Comparison of ENCODE assay signal across 8 cellular contexts in genomic region chr2:192162392-192163042, GRCh38. TPM values are rescaled to one million over a fixed set of nuclear protein-coding genes. Genes with fewer than 3 reads are reported as not detected.
DNase-seq lines count a peak whose midpoint lies in the region; ATAC-seq and TF ChIP-seq lines count a peak whose summit lies in the region.

No MANE protein-coding gene starts in this region.

- no peaks in the 10 kb centered on the region for H3K9me1 ChIP-seq in IMR-90 (ENCODE audit: insufficient read depth, low read length)

- peak overlapping the region; percentile 39; the same call in 1 of the 2 replicates for H4K5ac ChIP-seq in IMR-90 (ENCODE audit: low read depth, low read length)

- H3K79me1 ChIP-seq in IMR-90 (ENCODE audit: low read depth in 1 of 2, low read length in 2 of 2) = no peaks in the 10 kb centered on the region

- H2AFZ ChIP-seq in IMR-90 (replicated peaks; ENCODE audit: low read length, poor library complexity) = no peak overlapping the region

- no CpG with 5 or more reads among the region's 4 CpGs for WGBS in IMR-90 (ENCODE audit: extremely low coverage in 2 of 2, insufficient read length in 1 of 2), 2 experiments

- BruUV-seq in IMR-90 (replicated peaks; lab: Mats Ljungman, UMichigan) = no TSS peak

- H3K4me1 ChIP-seq in IMR-90 (ENCODE audit: control insufficient read depth, insufficient read depth, low read length) (no peaks in the 10 kb centered on the region), RWPE2 (ENCODE audit: insufficient read depth, poor library complexity, severe bottlenecking) (no peaks in the 10 kb centered on the region)

- no peak overlapping the region for H2BK15ac ChIP-seq in IMR-90 (ENCODE audit: low read depth, low read length)

- no peak overlapping the region for H3K4ac ChIP-seq in IMR-90 (ENCODE audit: low read depth, low read length)

- H4K20me1 ChIP-seq in IMR-90 (ENCODE audit: insufficient read depth, low read length) = no peaks in the 10 kb centered on the region

- peak; percentile 95 for TF ChIP-seq RAD21 in IMR-90 (IDR thresholded peaks at IDR 0.05; ENCODE audit: low read length)

- H3K36me3 ChIP-seq in IMR-90 (ENCODE audit: control insufficient read depth, insufficient read depth, low read length) (no peaks in the 10 kb centered on the region), RWPE2 (ENCODE audit: low read depth) (no peaks in the 10 kb centered on the region)

- H3K18ac ChIP-seq in IMR-90 (ENCODE audit: low read depth, low read length) = no peak overlapping the region

- CTCF ChIA-PET in IMR-90 (lab: Yijun Ruan, JAX) = interaction anchor here (0.6 to 2.1 kb wide), 31 partner anchors 9 to 611 kb away, joined by 3 to 75 read pairs (median 4); partner anchors contain the start of gene CAVIN2

- DNase-seq in D341Med (ENCODE audit: low spot score) (peak; percentile 46), GM20000 (ENCODE audit: low spot score) (peak; percentile 23), IMR-90 (peak; percentile 74), RWPE2 (ENCODE audit: low spot score) (no peak), germinal center (ENCODE audit: low spot score) (peak; percentile 10), pons (ENCODE audit: low spot score) (peak; percentile 82), ureter (ENCODE audit: low spot score) (peak; percentile 74)
- peak; percentile 31 for DNase-seq in activated T-helper 9 cell treated with anti-CD3 and anti-CD28 coated beads, Interleukin-2, amount 50 U/mL, for 16 hours (ENCODE audit: low read depth)

- no peak overlapping the region for H2AK5ac ChIP-seq in IMR-90 (ENCODE audit: low read depth, low read length)

- dilution Hi-C loops in IMR-90 (cut with HindIII; ENCODE audit: low sequenced_read_pairs, unreplicated experiment) = no loop called here

- no peak overlapping the region for H2BK20ac ChIP-seq in IMR-90 (ENCODE audit: low read depth, low read length)

- no peaks in the 10 kb centered on the region for H3K27me3 ChIP-seq in IMR-90 (ENCODE audit: control insufficient read depth, insufficient read depth, low read length)
- no peaks in the 10 kb centered on the region for H3K27me3 ChIP-seq in RWPE2 (ENCODE audit: insufficient read depth, poor library complexity, severe bottlenecking)

- H3K27ac ChIP-seq in IMR-90 (ENCODE audit: insufficient read depth, low read length) (no peak overlapping the region), RWPE2 (ENCODE audit: poor library complexity, severe bottlenecking) (no peak overlapping the region)

- peak overlapping the region; percentile 62; the same call in 1 of the 2 replicates for H3K4me2 ChIP-seq in IMR-90 (ENCODE audit: low read depth, low read length)

- H3K4me3 ChIP-seq in IMR-90 (ENCODE audit: insufficient read depth, low read depth, low read length) = no peak overlapping the region
- H3K4me3 ChIP-seq in RWPE2 (ENCODE audit: severe bottlenecking) = no peak overlapping the region

- no peak overlapping the region for H3K9ac ChIP-seq in IMR-90 (ENCODE audit: low read depth, low read length)

- 0 out of 2 replicates have a peak overlapping the region, but pooled peaks have one; percentile 51 for H2BK120ac ChIP-seq in IMR-90 (ENCODE audit: low read depth, low read length)

- no peak overlapping the region for H2BK5ac ChIP-seq in IMR-90 (ENCODE audit: low read depth, low read length, poor library complexity, severe bottlenecking)

- TF ChIP-seq CTCF in GM20000 (IDR thresholded peaks at IDR 0.05; ENCODE audit: extremely low read depth, missing control alignments) (peak; percentile 82), IMR-90 (conservative IDR thresholded peaks at IDR 0.05; ENCODE audit: low read depth, low read length) (peak; percentile 92), RWPE2 (IDR thresholded peaks at IDR 0.05; ENCODE audit: poor library complexity, severe bottlenecking) (peak; percentile 92)

- in situ Hi-C loops in IMR-90 (cut with MboI; ENCODE audit: low sequenced_read_pairs) = loop anchor here (5.0 kb wide), 1 partner anchor 350 kb away; no protein-coding TSS in a partner anchor

- POLR2A ChIA-PET in IMR-90 (lab: Charles Lee; ENCODE audit: unreplicated experiment) = interaction anchor here (0.6 to 0.7 kb wide), 2 partner anchors 191 to 350 kb away, joined by 6 to 7 read pairs; no protein-coding TSS in a partner anchor

- H4K8ac ChIP-seq in IMR-90 (ENCODE audit: low read depth in 2 of 2, low read length in 2 of 2) = no peak overlapping the region

- no peak; the same call in 1 of the 2 replicates for TF ChIP-seq POLR2A in IMR-90 (IDR thresholded peaks at IDR 0.05; ENCODE audit: low read depth, low read length)

- intact Hi-C loops in IMR-90 (cut with micrococcal nuclease) = loop anchor here (1.0 to 5.0 kb wide), 4 partner anchors 150 to 470 kb away; no protein-coding TSS in a partner anchor

- no peak overlapping the region for H4K91ac ChIP-seq in IMR-90 (ENCODE audit: insufficient read depth, low read depth, low read length)

- H2AK9ac ChIP-seq in IMR-90 (replicated peaks; ENCODE audit: low read depth, low read length, poor library complexity) = no peak overlapping the region

- H3K9me3 ChIP-seq in IMR-90 (ENCODE audit: control insufficient read depth, insufficient read depth, low read length) (no peaks in the 10 kb centered on the region), RWPE2 (ENCODE audit: severe bottlenecking) (no peaks in the 10 kb centered on the region)

- H3K23ac ChIP-seq in IMR-90 (ENCODE audit: low read depth, low read length) = no peak overlapping the region

- H3K14ac ChIP-seq in IMR-90 (replicated peaks; ENCODE audit: low read depth, low read length) = no peak overlapping the region

- peak; percentile 93 for ATAC-seq in IMR-90 (ENCODE audit: low read depth)
- ATAC-seq in RWPE2 (ENCODE audit: low read depth) = peak; percentile 68; the same call in 2 of the 3 replicates

- H3K56ac ChIP-seq in IMR-90 (ENCODE audit: extremely low read depth, insufficient read depth, low read length) = no peak overlapping the region

TF ChIP-seq in IMR-90, 13 proteins besides CTCF, POLR2A, EP300 and RAD21:
- TF ChIP-seq MXI1 (IDR thresholded peaks at IDR 0.05; ENCODE audit: borderline replicate concordance, low read depth, low read length) = no peak
- TF ChIP-seq SMC3 (IDR thresholded peaks at IDR 0.05; ENCODE audit: low read depth, low read length) = peak; percentile 99
- TF ChIP-seq, protein P1, sequence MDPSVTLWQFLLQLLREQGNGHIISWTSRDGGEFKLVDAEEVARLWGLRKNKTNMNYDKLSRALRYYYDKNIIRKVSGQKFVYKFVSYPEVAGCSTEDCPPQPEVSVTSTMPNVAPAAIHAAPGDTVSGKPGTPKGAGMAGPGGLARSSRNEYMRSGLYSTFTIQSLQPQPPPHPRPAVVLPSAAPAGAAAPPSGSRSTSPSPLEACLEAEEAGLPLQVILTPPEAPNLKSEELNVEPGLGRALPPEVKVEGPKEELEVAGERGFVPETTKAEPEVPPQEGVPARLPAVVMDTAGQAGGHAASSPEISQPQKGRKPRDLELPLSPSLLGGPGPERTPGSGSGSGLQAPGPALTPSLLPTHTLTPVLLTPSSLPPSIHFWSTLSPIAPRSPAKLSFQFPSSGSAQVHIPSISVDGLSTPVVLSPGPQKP (IDR thresholded peaks at IDR 0.05; ENCODE audit: borderline replicate concordance, low read depth, low read length) = no peak

RNA-seq across cellular contexts. Expression of gene TMEFF2, which starts 32.2 kb away (rescaled TPM):
- total RNA-seq in IMR-90 (2012; rRNA removed) (1.3 and 1.4 TPM in 2 replicates), ureter (4.8 TPM)
- polyA plus RNA-seq in IMR-90 (2012; rRNA removed) = 2.9 and 3.0 TPM in 2 replicates
- polyA plus RNA-seq in IMR-90 (2012; cell fraction: cytosol; rRNA removed) = 1.4 and 1.9 TPM in 2 replicates
- 0.77 and 1.4 TPM in 2 replicates for polyA plus RNA-seq in IMR-90 (2012; cell fraction: nucleus; rRNA removed; ENCODE audit: low replicate concordance)
